ENCODE assay signal across 36 cellular contexts in the genomic region with DNA sequence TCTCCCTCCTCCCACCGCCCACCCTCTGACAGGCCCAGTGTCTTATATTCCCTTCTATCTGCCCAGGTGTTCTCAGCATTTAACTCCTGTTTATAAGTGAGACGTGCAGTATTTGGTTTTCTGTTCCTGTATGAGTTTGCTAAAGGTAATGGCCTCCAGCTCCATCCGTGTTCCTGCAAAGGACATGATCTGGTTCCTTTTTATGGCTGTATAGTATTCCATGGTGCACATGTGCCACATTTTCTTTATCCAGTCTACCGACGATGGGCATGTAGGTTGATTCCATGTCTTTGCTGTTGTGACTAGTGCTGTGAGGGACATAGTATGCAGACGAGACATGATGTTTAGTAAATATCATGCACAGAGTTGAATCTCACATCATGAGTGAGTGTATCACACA. TPM values are rescaled to one million over a fixed set of nuclear protein-coding genes. Genes with fewer than 3 reads are reported as not detected.
"Had no signal": no experiment of that assay in that cellular context is flagged by ENCODE, and none has a peak within 500 bp of the region (broad histone marks: within the 10 kb centered on the region; RNA-seq: fewer than 3 reads in every experiment).

No MANE protein-coding gene starts in this region.

- H3K36me3 ChIP-seq: MG63 had no signal

- H3K9me3 ChIP-seq: MG63 had no signal

- H3K4me3 ChIP-seq: MG63 had no signal

- DNase-seq: Karpas-422, MG63, MM.1S, MV-4-11, NCI-H1048, NCI-H1092, NCI-H1092 treated with DMSO at 0.1 percent for 48 hours, NCI-H1105, NCI-H1105 treated with DMSO at 0.1 percent for 48 hours, NCI-H1417 treated with DMSO at 0.1 percent for 48 hours, NCI-H1436, NCI-H1436 treated with DMSO at 0.1 percent for 48 hours, NCI-H1694, NCI-H1694 treated with DMSO at 0.1 percent for 48 hours, NCI-H187, NCI-H187 treated with DMSO at 0.1 percent for 48 hours, NCI-H1930, NCI-H2029, NCI-H2029 treated with DMSO at 0.1 percent for 48 hours, NCI-H2081, NCI-H2081 treated with DMSO at 0.1 percent for 48 hours, NCI-H2107, NCI-H2171, NCI-H2171 treated with DMSO at 0.1 percent for 48 hours, NCI-H2227 treated with DMSO at 0.1 percent for 48 hours, NCI-H226, NCI-H345, NCI-H446, NCI-H446 treated with DMSO at 0.1 percent for 48 hours, NCI-H510A, NCI-H510A treated with DMSO at 0.1 percent for 48 hours, NCI-H524 had no signal

RNA-seq across cellular contexts. Expression of gene SLC6A19, which starts 7.0 kb away (rescaled TPM):
- total RNA-seq: LHCN-M2, M059J, MCF 10A, NCI-H460 had no signal

RNA-seq across cellular contexts. Expression of gene SLC6A18, which starts 30.8 kb away (rescaled TPM):
- total RNA-seq: LHCN-M2, M059J, MCF 10A, NCI-H460 had no signal
